ENCODE assay signal across 8 cellular contexts in genomic region chr7:601573-602340, GRCh38.
DNase-seq lines count a peak whose midpoint lies in the region; ATAC-seq and TF ChIP-seq lines count a peak whose summit lies in the region.

No MANE protein-coding gene starts in this region.

- H3K79me1 ChIP-seq in mesendoderm (ENCODE audit: low read length): no peaks in the 10 kb centered on the region

- 31 to 56% (median 45%) methylated on average over 6 to 39 of the region's 39 CpGs for WGBS in heart left ventricle, 4 donors
- WGBS in mesendoderm (ENCODE audit: extremely low coverage, insufficient coverage, low lambda C conversion rate): no CpG with 5 or more reads among the region's 39 CpGs

- peak in 3 of 4 donors; percentile 25 to 46 (median 45) for ATAC-seq in heart left ventricle
- ATAC-seq in Right ventricle myocardium inferior: no peak
- peak; percentile 70 to 71 for ATAC-seq in activated naive CD4-positive, alpha-beta T cell treated with anti-CD3 and anti-CD28 coated beads, Interleukin-2, amount 50 U/mL, for 72 hours

- peaks cover 0 to 14% (median 0%) of the 10 kb centered on the region in 9 donors for H3K36me3 ChIP-seq in heart left ventricle
- no peaks in the 10 kb centered on the region for H3K36me3 ChIP-seq in mesendoderm (ENCODE audit: control insufficient read depth, insufficient read depth, low read length)

- H3K27ac ChIP-seq in heart left ventricle (peak overlapping the region in 11 of 12 donors; percentile 33 to 95 (median 67)), mesendoderm (ENCODE audit: low read depth, low read length) (no peak overlapping the region)

- H2BK15ac ChIP-seq in mesendoderm (replicated peaks; ENCODE audit: low read depth): no peak overlapping the region

- H3K9ac ChIP-seq in mesendoderm (ENCODE audit: low read length): no peak overlapping the region

- peak overlapping the region; percentile 53 for H3K18ac ChIP-seq in mesendoderm (ENCODE audit: low read length)

- no peaks in the 10 kb centered on the region for H3K27me3 ChIP-seq in heart left ventricle
- no peaks in the 10 kb centered on the region for H3K27me3 ChIP-seq in mesendoderm (ENCODE audit: insufficient read depth, low read length, poor library complexity)

- TF ChIP-seq CTCF in heart left ventricle (IDR thresholded peaks at IDR 0.05): no peak

- in situ Hi-C loops in SK-MEL-5 (cut with HindIII; ENCODE audit: low pct_unique_long_range_greater_than_20kb, low sequenced_read_pairs): no loop called here

- peaks cover 0 to 11% of the 10 kb centered on the region in 2 donors for H3K9me3 Mint-ChIP-seq in activated naive CD4-positive, alpha-beta T cell treated with anti-CD3 and anti-CD28 coated beads, Interleukin-2, amount 50 U/mL, for 72 hours

- H3K4me1 ChIP-seq in heart left ventricle (peaks cover 0 to 54% (median 30%) of the 10 kb centered on the region in 12 donors), mesendoderm (ENCODE audit: control insufficient read depth, low read depth, low read length) (peaks cover 8% of the 10 kb centered on the region)

- H3K4ac ChIP-seq in mesendoderm (ENCODE audit: low read depth, low read length): no peak overlapping the region

- DNase-seq in heart left ventricle (peak in 4 of 5 donors; percentile 63 to 80 (median 72)), Right ventricle myocardium inferior (ENCODE audit: missing footprints) (no peak), SK-MEL-5 (ENCODE audit: low read depth, low spot score) (peak; percentile 36), mesendoderm (no peak), NCI-H2107 (lab: John Stamatoyannopoulos, UW) (no peak), AG08395 (ENCODE audit: low spot score) (no peak)
- DNase-seq in activated naive CD4-positive, alpha-beta T cell treated with anti-CD3 and anti-CD28 coated beads, Interleukin-2, amount 50 U/mL, for 72 hours (ENCODE audit: low spot score in 2 of 2): peak; percentile 83 to 97
- DNase-seq in stimulated activated CD8-positive, alpha-beta memory T cell treated with anti-CD3 and anti-CD28 coated beads, Interleukin-7, amount 100 ng/mL, for 48 hours (ENCODE audit: extremely low read depth in 1 of 2, low read depth in 1 of 2): peak; percentile 93 to 96

- no peaks in the 10 kb centered on the region for H3K79me2 ChIP-seq in mesendoderm (ENCODE audit: control insufficient read depth, insufficient read depth, low read length)

- no peak overlapping the region for H2BK120ac ChIP-seq in mesendoderm (ENCODE audit: low read depth, low read length)

- intact Hi-C loops in heart left ventricle (cut with DNase I): no loop called here
- intact Hi-C loops in Right ventricle myocardium inferior (cut with DNase I): no loop called here

- no peak overlapping the region for H2AK5ac ChIP-seq in mesendoderm (ENCODE audit: low read length)

- H4K5ac ChIP-seq in mesendoderm (ENCODE audit: low read length): no peak overlapping the region

- no peak overlapping the region for H2BK5ac ChIP-seq in mesendoderm (ENCODE audit: low read length)

- H3K56ac ChIP-seq in mesendoderm (ENCODE audit: low read length): no peak overlapping the region

- no peak overlapping the region for H3K4me2 ChIP-seq in mesendoderm (ENCODE audit: low read length)

- peak overlapping the region; percentile 70 to 99 for H3K27ac Mint-ChIP-seq in activated naive CD4-positive, alpha-beta T cell treated with anti-CD3 and anti-CD28 coated beads, Interleukin-2, amount 50 U/mL, for 72 hours

- no peak for TF ChIP-seq POLR2A in heart left ventricle (IDR thresholded peaks at IDR 0.05)

- no peak overlapping the region for H4K8ac ChIP-seq in mesendoderm (ENCODE audit: low read depth, low read length)

- H3K23ac ChIP-seq in mesendoderm (ENCODE audit: low read length): no peak overlapping the region

- no peaks in the 10 kb centered on the region for H3K9me3 ChIP-seq in heart left ventricle

- peaks cover 34 to 52% of the 10 kb centered on the region in 2 donors for H3K36me3 Mint-ChIP-seq in activated naive CD4-positive, alpha-beta T cell treated with anti-CD3 and anti-CD28 coated beads, Interleukin-2, amount 50 U/mL, for 72 hours

- peak overlapping the region in 7 of 12 donors; percentile 17 to 39 (median 25) for H3K4me3 ChIP-seq in heart left ventricle
- H3K4me3 ChIP-seq in mesendoderm (ENCODE audit: low read length): no peak overlapping the region

Comparison
In these comparisons a context has a peak if more than half of its experiments do, and no peak if none do; other contexts are left out.
1. DNase-seq: peak in heart left ventricle (4 of 5), SK-MEL-5 (single experiment), activated naive CD4-positive, alpha-beta T cell treated with anti-CD3 and anti-CD28 coated beads, Interleukin-2, amount 50 U/mL, for 72 hours (2 of 2) and stimulated activated CD8-positive, alpha-beta memory T cell treated with anti-CD3 and anti-CD28 coated beads, Interleukin-7, amount 100 ng/mL, for 48 hours (2 of 2); none in Right ventricle myocardium inferior (single experiment), mesendoderm (single experiment), NCI-H2107 (single experiment) and AG08395 (single experiment).